In genomic region chr5:88662801-88663360, GRCh38 we compare ENCODE assay signal across 18 cellular contexts.
"Had no signal": no experiment of that assay in that cellular context is flagged by ENCODE, and none has a peak within 500 bp of the region (broad histone marks: within the 10 kb centered on the region; RNA-seq: fewer than 3 reads in every experiment).

No MANE protein-coding gene starts in this region.

- H3K9me3 ChIP-seq: ascending aorta, esophagus squamous epithelium, heart left ventricle had no signal

- DNase-seq: activated CD4-positive, alpha-beta T cell treated with anti-CD3 and anti-CD28 coated beads for 36 hours; activated CD8-positive, alpha-beta memory T cell treated with anti-CD3 and anti-CD28 coated beads, Interleukin-2, amount 50 U/mL, for 4 hours; activated CD8-positive, alpha-beta T cell treated with anti-CD3 and anti-CD28 coated beads for 36 hours; activated naive CD8-positive, alpha-beta T cell treated with anti-CD3 and anti-CD28 coated beads, Interleukin-2, amount 10 ng/mL, durations not matched to agents 7 days and 5 days; cerebellar nuclear complex; dermis blood vessel endothelial cell; esophagus squamous epithelium; foreskin fibroblast; heart left ventricle; mammary epithelial cell; naive thymus-derived CD8-positive, alpha-beta T cell; spleen; stimulated activated CD4-positive, alpha-beta T cell treated with anti-CD3 and anti-CD28 coated beads, Interleukin-1b, Interleukin-23, amount 100 ng/mL, for 48 hours; stimulated activated naive B cell treated with anti-CD40 and anti-IgM and Interleukin-4, amounts not matched to agents 10 μg/mL and 1 μg/mL and 100 μg/mL, for 72 hours; T1000; trophoblast cell had no signal

- ATAC-seq: activated CD4-positive, alpha-beta T cell treated with anti-CD3 and anti-CD28 coated beads for 36 hours; activated CD8-positive, alpha-beta T cell treated with anti-CD3 and anti-CD28 coated beads for 36 hours; heart left ventricle; naive thymus-derived CD8-positive, alpha-beta T cell; stimulated activated naive B cell treated with anti-CD40 and anti-IgM and Interleukin-4, amounts not matched to agents 10 μg/mL and 1 μg/mL and 100 μg/mL, for 72 hours had no signal

- H3K27ac Mint-ChIP-seq: activated CD4-positive, alpha-beta T cell treated with anti-CD3 and anti-CD28 coated beads for 36 hours; activated CD8-positive, alpha-beta T cell treated with anti-CD3 and anti-CD28 coated beads for 36 hours; activated naive CD8-positive, alpha-beta T cell treated with anti-CD3 and anti-CD28 coated beads, Interleukin-2, amount 10 ng/mL, durations not matched to agents 7 days and 5 days; naive thymus-derived CD8-positive, alpha-beta T cell; stimulated activated naive B cell treated with anti-CD40 and anti-IgM and Interleukin-4, amounts not matched to agents 10 μg/mL and 1 μg/mL and 100 μg/mL, for 72 hours had no signal

- H3K4me3 Mint-ChIP-seq: activated CD4-positive, alpha-beta T cell treated with anti-CD3 and anti-CD28 coated beads for 36 hours; activated CD8-positive, alpha-beta T cell treated with anti-CD3 and anti-CD28 coated beads for 36 hours; activated naive CD8-positive, alpha-beta T cell treated with anti-CD3 and anti-CD28 coated beads, Interleukin-2, amount 10 ng/mL, durations not matched to agents 7 days and 5 days; naive thymus-derived CD8-positive, alpha-beta T cell; stimulated activated naive B cell treated with anti-CD40 and anti-IgM and Interleukin-4, amounts not matched to agents 10 μg/mL and 1 μg/mL and 100 μg/mL, for 72 hours had no signal

- H3K27ac ChIP-seq: ascending aorta, esophagus squamous epithelium, heart left ventricle, spleen, VCaP had no signal

- H3K36me3 ChIP-seq: ascending aorta, esophagus squamous epithelium, heart left ventricle, spleen had no signal

- H3K4me3 ChIP-seq: ascending aorta, esophagus squamous epithelium, heart left ventricle, spleen had no signal
